9 cellular contexts compared by ENCODE assay signal in the genomic region with DNA sequence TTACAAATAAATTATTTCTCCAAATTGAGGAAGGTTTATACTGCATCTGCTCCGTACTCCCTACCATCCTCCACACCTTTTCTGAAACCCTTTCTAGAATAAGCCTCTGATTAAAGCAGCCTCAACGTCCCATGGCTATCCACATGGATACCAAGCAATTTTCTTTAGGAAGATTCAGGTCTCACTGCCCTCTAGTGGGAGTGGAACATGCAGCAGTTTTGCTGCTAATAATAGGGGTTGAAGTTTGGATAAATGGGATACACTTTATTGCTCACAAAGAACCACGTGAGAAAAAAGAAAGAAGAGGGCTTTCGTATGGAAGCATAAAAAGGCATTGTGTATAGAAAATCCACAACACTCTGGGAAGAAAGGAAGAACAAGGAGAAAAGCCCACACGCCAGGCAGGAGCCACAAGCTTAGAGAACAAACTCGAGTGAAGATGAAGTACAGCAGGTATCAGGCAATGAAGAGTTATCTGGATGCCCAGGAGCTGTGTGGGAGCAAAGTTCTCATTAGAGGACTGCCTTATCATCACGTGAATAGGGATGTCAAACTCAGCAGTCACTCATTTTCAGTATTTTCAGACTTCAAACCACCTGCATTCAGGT. TPM values are rescaled to one million over a fixed set of nuclear protein-coding genes. Genes with fewer than 3 reads are reported as not detected.
DNase-seq lines count a peak whose midpoint lies in the region; ATAC-seq and TF ChIP-seq lines count a peak whose summit lies in the region.
"Had no signal": no experiment of that assay in that cellular context is flagged by ENCODE, and none has a peak within 500 bp of the region (broad histone marks: within the 10 kb centered on the region; RNA-seq: fewer than 3 reads in every experiment).

No MANE protein-coding gene starts in this region.

- no peaks in the 10 kb centered on the region for H3K36me3 Mint-ChIP-seq in mesothelial cell of epicardium
- H3K36me3 Mint-ChIP-seq in activated naive CD8-positive, alpha-beta T cell treated with anti-CD3 and anti-CD28 coated beads, Interleukin-2, amount 50 U/mL, for 24 hours (ENCODE audit: low read depth) = no peaks in the 10 kb centered on the region

- DNase-seq in AG04449 (ENCODE audit: low read depth, low spot score) (no peak), NCI-H524 treated with DMSO at 0.1 percent for 48 hours (lab: John Stamatoyannopoulos, UW) (peak; percentile 24), choroid plexus epithelial cell (ENCODE audit: low read depth) (peak; percentile 77), mesothelial cell of epicardium (ENCODE audit: low spot score in 2 of 2, unreplicated experiment in 2 of 2) (peak in 1 of 2 experiments; percentile 38)
- no peak for DNase-seq in activated naive CD8-positive, alpha-beta T cell treated with anti-CD3 and anti-CD28 coated beads, Interleukin-2, amount 50 U/mL, for 24 hours

- ATAC-seq in GM18867 (IDR thresholded peaks at IDR 0.05; ENCODE audit: unreplicated experiment) (peak; percentile 59), HG03460 (IDR thresholded peaks at IDR 0.05; ENCODE audit: unreplicated experiment) (no peak), GM18873 (IDR thresholded peaks at IDR 0.05; ENCODE audit: low FRiP score, unreplicated experiment) (no peak)
- no peak for ATAC-seq in activated naive CD8-positive, alpha-beta T cell treated with anti-CD3 and anti-CD28 coated beads, Interleukin-2, amount 50 U/mL, for 24 hours

- no peaks in the 10 kb centered on the region for H3K27me3 Mint-ChIP-seq in mesothelial cell of epicardium (ENCODE audit: low read depth)
- H3K27me3 Mint-ChIP-seq in activated naive CD8-positive, alpha-beta T cell treated with anti-CD3 and anti-CD28 coated beads, Interleukin-2, amount 50 U/mL, for 24 hours = no peaks in the 10 kb centered on the region
- H3K27me3 Mint-ChIP-seq: dendritic cell treated with granulocyte-macrophage colony-stimulating factor and Interleukin-4, amounts not matched to agents 40 ng/mL and 50 ng/mL, for 4 days had no signal

- no peak overlapping the region for H3K4me3 ChIP-seq in AG04449 (ENCODE audit: low read depth, low read length)
- H3K4me3 ChIP-seq in choroid plexus epithelial cell (ENCODE audit: low read depth, low read length) = no peak overlapping the region

- H3K4me1 Mint-ChIP-seq in mesothelial cell of epicardium = peaks cover 18% of the 10 kb centered on the region
- no peaks in the 10 kb centered on the region for H3K4me1 Mint-ChIP-seq in activated naive CD8-positive, alpha-beta T cell treated with anti-CD3 and anti-CD28 coated beads, Interleukin-2, amount 50 U/mL, for 24 hours

- CTCF ChIA-PET in AG04449 (lab: Yijun Ruan, JAX) = interaction anchor here (0.8 to 1.9 kb wide), 14 partner anchors 9 to 1366 kb away, joined by 3 to 24 read pairs (median 4); no protein-coding TSS in a partner anchor

- no peak overlapping the region for H3K4me3 Mint-ChIP-seq in mesothelial cell of epicardium
- H3K4me3 Mint-ChIP-seq in activated naive CD8-positive, alpha-beta T cell treated with anti-CD3 and anti-CD28 coated beads, Interleukin-2, amount 50 U/mL, for 24 hours = no peak overlapping the region
- H3K4me3 Mint-ChIP-seq: dendritic cell treated with granulocyte-macrophage colony-stimulating factor and Interleukin-4, amounts not matched to agents 40 ng/mL and 50 ng/mL, for 4 days had no signal

- TF ChIP-seq CTCF in AG04449 (IDR thresholded peaks at IDR 0.05; ENCODE audit: insufficient read depth, low read length, missing control alignments) (peak; percentile 54), choroid plexus epithelial cell (conservative IDR thresholded peaks at IDR 0.05; ENCODE audit: low read depth, low read length) (peak; percentile 81), mesothelial cell of epicardium (IDR thresholded peaks at IDR 0.05; ENCODE audit: unreplicated experiment) (peak; percentile 78)

- POLR2A ChIA-PET in AG04449 (lab: Yijun Ruan, JAX) = no interaction called here

- H3K9me3 Mint-ChIP-seq in mesothelial cell of epicardium = peaks cover 10% of the 10 kb centered on the region
- H3K9me3 Mint-ChIP-seq in activated naive CD8-positive, alpha-beta T cell treated with anti-CD3 and anti-CD28 coated beads, Interleukin-2, amount 50 U/mL, for 24 hours = no peaks in the 10 kb centered on the region
- H3K9me3 Mint-ChIP-seq: dendritic cell treated with granulocyte-macrophage colony-stimulating factor and Interleukin-4, amounts not matched to agents 40 ng/mL and 50 ng/mL, for 4 days had no signal

- no peak overlapping the region for H3K27ac Mint-ChIP-seq in mesothelial cell of epicardium
- H3K27ac Mint-ChIP-seq in activated naive CD8-positive, alpha-beta T cell treated with anti-CD3 and anti-CD28 coated beads, Interleukin-2, amount 50 U/mL, for 24 hours = no peak overlapping the region
- H3K27ac Mint-ChIP-seq: dendritic cell treated with granulocyte-macrophage colony-stimulating factor and Interleukin-4, amounts not matched to agents 40 ng/mL and 50 ng/mL, for 4 days had no signal

RNA-seq across cellular contexts. Expression of a gene that starts 45.8 kb away (rescaled TPM):
- total RNA-seq in mesothelial cell of epicardium = not detected in 3 replicates

Comparison
In these comparisons a context has a peak if more than half of its experiments do, and no peak if none do; other contexts are left out.
1. DNase-seq: peak in NCI-H524 treated with DMSO at 0.1 percent for 48 hours (single experiment) and choroid plexus epithelial cell (single experiment); none in AG04449 (single experiment) and activated naive CD8-positive, alpha-beta T cell treated with anti-CD3 and anti-CD28 coated beads, Interleukin-2, amount 50 U/mL, for 24 hours (single experiment).
2. Peak in every context shown above with its lines, with median percentiles within 50 percentile points of each other: CTCF ChIP-seq.